Comparison of ENCODE assay signal across 22 cellular contexts in the genomic region with DNA sequence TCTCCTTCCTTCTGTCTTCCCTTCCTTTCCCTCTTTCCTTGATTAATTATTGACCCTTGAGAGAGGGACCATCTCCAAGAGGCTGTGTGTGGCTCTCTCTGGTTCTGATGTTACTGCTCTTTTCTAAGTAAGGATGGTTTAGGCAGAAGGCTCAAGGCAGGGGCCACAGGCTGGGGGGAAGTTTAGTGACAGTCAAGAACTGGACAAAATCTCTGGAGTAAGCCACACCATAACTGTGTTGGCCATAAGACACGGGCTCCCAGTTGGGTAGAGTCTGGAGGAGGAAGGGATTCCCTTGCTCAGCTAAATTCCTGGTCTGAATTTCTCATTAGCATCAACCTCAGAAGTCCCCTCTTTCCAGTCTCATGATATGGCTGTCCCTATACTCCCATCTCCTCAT.
"Had no signal": no experiment of that assay in that cellular context is flagged by ENCODE, and none has a peak within 500 bp of the region (broad histone marks: within the 10 kb centered on the region; RNA-seq: fewer than 3 reads in every experiment).

No MANE protein-coding gene starts in this region.

- H3K4me3 Mint-ChIP-seq: central memory CD8-positive, alpha-beta T cell; endodermal cell; naive B cell; nephron; stimulated activated naive B cell treated with anti-CD40 and anti-IgM and Interleukin-4, amounts not matched to agents 10 μg/mL and 1 μg/mL and 100 μg/mL, for 72 hours; stimulated activated naive CD8-positive, alpha-beta T cell treated with anti-CD3 and anti-CD28 coated beads, Interleukin-15, amount 100 ng/mL, for 72 hours had no signal

- H3K4me1 Mint-ChIP-seq: central memory CD8-positive, alpha-beta T cell; naive B cell; stimulated activated naive B cell treated with anti-CD40 and anti-IgM and Interleukin-4, amounts not matched to agents 10 μg/mL and 1 μg/mL and 100 μg/mL, for 72 hours; stimulated activated naive CD8-positive, alpha-beta T cell treated with anti-CD3 and anti-CD28 coated beads, Interleukin-15, amount 100 ng/mL, for 72 hours had no signal

- H3K27ac Mint-ChIP-seq: endodermal cell; nephron; stimulated activated naive B cell treated with anti-CD40 and anti-IgM and Interleukin-4, amounts not matched to agents 10 μg/mL and 1 μg/mL and 100 μg/mL, for 72 hours had no signal

- H3K36me3 Mint-ChIP-seq: naive B cell; stimulated activated naive B cell treated with anti-CD40 and anti-IgM and Interleukin-4, amounts not matched to agents 10 μg/mL and 1 μg/mL and 100 μg/mL, for 72 hours had no signal

- H3K4me3 ChIP-seq: left ventricle myocardium inferior, lower lobe of right lung, psoas muscle, thoracic aorta, transverse colon had no signal

- H3K4me1 ChIP-seq: left ventricle myocardium inferior, lower lobe of right lung, psoas muscle had no signal

- H3K9me3 ChIP-seq: left ventricle myocardium inferior, lower lobe of right lung, psoas muscle, thoracic aorta, transverse colon had no signal

- ATAC-seq: lower lobe of right lung; psoas muscle; sciatic nerve; stimulated activated naive B cell treated with anti-CD40 and anti-IgM and Interleukin-4, amounts not matched to agents 10 μg/mL and 1 μg/mL and 100 μg/mL, for 72 hours; stimulated activated naive CD8-positive, alpha-beta T cell treated with anti-CD3 and anti-CD28 coated beads, Interleukin-15, amount 100 ng/mL, for 72 hours had no signal

- DNase-seq: effector CD4-positive, alpha-beta T cell; endodermal cell; left ventricle myocardium inferior; mesenchymal stem cell; naive B cell; psoas muscle; retina; stimulated activated CD4-positive, alpha-beta T cell treated with anti-CD3 and anti-CD28 coated beads, Interleukin-2, amount 100 ng/mL, for 24 hours; stimulated activated CD4-positive, alpha-beta T cell treated with anti-CD3 and anti-CD28 coated beads, Interleukin-4, amount 100 ng/mL, for 4 hours; stimulated activated naive B cell treated with anti-CD40 and anti-IgM and Interleukin-4, amounts not matched to agents 10 μg/mL and 1 μg/mL and 100 μg/mL, for 72 hours; stimulated activated naive CD8-positive, alpha-beta T cell treated with anti-CD3 and anti-CD28 coated beads, Interleukin-15, amount 100 ng/mL, for 72 hours; substantia nigra; transverse colon had no signal

- FAIRE-seq: colon, frontal cortex, keratinocyte, urothelium cell line had no signal

- H3K27ac ChIP-seq: left ventricle myocardium inferior, lower lobe of right lung, psoas muscle, thoracic aorta, transverse colon had no signal

- H3K9me3 Mint-ChIP-seq: central memory CD8-positive, alpha-beta T cell; endodermal cell; naive B cell; nephron; stimulated activated naive B cell treated with anti-CD40 and anti-IgM and Interleukin-4, amounts not matched to agents 10 μg/mL and 1 μg/mL and 100 μg/mL, for 72 hours; stimulated activated naive CD8-positive, alpha-beta T cell treated with anti-CD3 and anti-CD28 coated beads, Interleukin-15, amount 100 ng/mL, for 72 hours had no signal

- H3K36me3 ChIP-seq: left ventricle myocardium inferior, lower lobe of right lung, thoracic aorta, transverse colon had no signal
